ENCODE assay signal across 26 cellular contexts in genomic region chr3:3825025-3825424, GRCh38. TPM values are rescaled to one million over a fixed set of nuclear protein-coding genes. Genes with fewer than 3 reads are reported as not detected.
"Had no signal": no experiment of that assay in that cellular context is flagged by ENCODE, and none has a peak within 500 bp of the region (broad histone marks: within the 10 kb centered on the region; RNA-seq: fewer than 3 reads in every experiment).

No MANE protein-coding gene starts in this region.

- H3K27ac ChIP-seq: coronary artery, esophagus squamous epithelium, lower lobe of right lung, neutrophil, parathyroid adenoma, psoas muscle, sigmoid colon, thoracic aorta had no signal

- H3K9me3 ChIP-seq: esophagus squamous epithelium, lower lobe of right lung, mucosa of descending colon, neutrophil, psoas muscle, sigmoid colon, thoracic aorta had no signal

- H3K27me3 ChIP-seq: esophagus squamous epithelium, neutrophil, sigmoid colon had no signal

- H3K36me3 Mint-ChIP-seq: natural killer cell treated with Interleukin-12 subunit alpha and Interleukin-12 subunit beta and Interleukin-15 and Interleukin-18, amount 100 ng/mL, for 72 hours had no signal

- H3K36me3 ChIP-seq: esophagus squamous epithelium, lower lobe of right lung, neutrophil, sigmoid colon, thoracic aorta had no signal

- H2AFZ ChIP-seq: parathyroid adenoma had no signal

- H3K4me1 Mint-ChIP-seq: immature natural killer cell; memory B cell; naive B cell; stimulated activated memory B cell treated with anti-CD40 and anti-IgM and Interleukin-4, amounts not matched to agents 10 μg/mL and 1 μg/mL and 100 μg/mL, for 72 hours had no signal

- H3K4me1 ChIP-seq: esophagus squamous epithelium, lower lobe of right lung, parathyroid adenoma, psoas muscle, sigmoid colon had no signal

- H3K4me3 ChIP-seq: coronary artery, esophagus squamous epithelium, lower lobe of right lung, mucosa of descending colon, psoas muscle, sigmoid colon, thoracic aorta had no signal

- DNase-seq: dermis blood vessel endothelial cell; effector memory CD4-positive, alpha-beta T cell; erythroblast; esophagus squamous epithelium; foreskin melanocyte; immature natural killer cell; islet precursor cell; kidney glomerular epithelial cell; left ventricle myocardium superior; lower lobe of right lung; mucosa of descending colon; naive B cell; psoas muscle; right cardiac atrium; sigmoid colon; stimulated activated CD4-positive, alpha-beta T cell treated with anti-CD3 and anti-CD28 coated beads, Interleukin-4, amount 100 ng/mL, for 4 hours had no signal

- ATAC-seq: left ventricle myocardium superior; lower lobe of right lung; mucosa of descending colon; natural killer cell treated with Interleukin-12 subunit alpha and Interleukin-12 subunit beta and Interleukin-15 and Interleukin-18, amount 100 ng/mL, for 72 hours; psoas muscle; right cardiac atrium; stimulated activated memory B cell treated with anti-CD40 and anti-IgM and Interleukin-4, amounts not matched to agents 10 μg/mL and 1 μg/mL and 100 μg/mL, for 72 hours had no signal

- H3K9me3 Mint-ChIP-seq: memory B cell; naive B cell; natural killer cell treated with Interleukin-12 subunit alpha and Interleukin-12 subunit beta and Interleukin-15 and Interleukin-18, amount 100 ng/mL, for 72 hours; stimulated activated memory B cell treated with anti-CD40 and anti-IgM and Interleukin-4, amounts not matched to agents 10 μg/mL and 1 μg/mL and 100 μg/mL, for 72 hours; stimulated activated naive CD8-positive, alpha-beta T cell treated with anti-CD3 and anti-CD28 coated beads, Interleukin-15, Interleukin-2, amounts not matched to agents 100 ng/mL and 50 ng/mL, for 24 hours; type B pancreatic cell had no signal

- H3K4me3 Mint-ChIP-seq: immature natural killer cell; memory B cell; naive B cell; natural killer cell treated with Interleukin-12 subunit alpha and Interleukin-12 subunit beta and Interleukin-15 and Interleukin-18, amount 100 ng/mL, for 72 hours; neural crest cell; stimulated activated memory B cell treated with anti-CD40 and anti-IgM and Interleukin-4, amounts not matched to agents 10 μg/mL and 1 μg/mL and 100 μg/mL, for 72 hours; stimulated activated naive CD8-positive, alpha-beta T cell treated with anti-CD3 and anti-CD28 coated beads, Interleukin-15, Interleukin-2, amounts not matched to agents 100 ng/mL and 50 ng/mL, for 24 hours; type B pancreatic cell had no signal

- H3K27ac Mint-ChIP-seq: immature natural killer cell; memory B cell; naive B cell; natural killer cell treated with Interleukin-12 subunit alpha and Interleukin-12 subunit beta and Interleukin-15 and Interleukin-18, amount 100 ng/mL, for 72 hours; stimulated activated memory B cell treated with anti-CD40 and anti-IgM and Interleukin-4, amounts not matched to agents 10 μg/mL and 1 μg/mL and 100 μg/mL, for 72 hours; stimulated activated naive CD8-positive, alpha-beta T cell treated with anti-CD3 and anti-CD28 coated beads, Interleukin-15, Interleukin-2, amounts not matched to agents 100 ng/mL and 50 ng/mL, for 24 hours; type B pancreatic cell had no signal

- H3K27me3 Mint-ChIP-seq: memory B cell; naive B cell; natural killer cell treated with Interleukin-12 subunit alpha and Interleukin-12 subunit beta and Interleukin-15 and Interleukin-18, amount 100 ng/mL, for 72 hours; stimulated activated memory B cell treated with anti-CD40 and anti-IgM and Interleukin-4, amounts not matched to agents 10 μg/mL and 1 μg/mL and 100 μg/mL, for 72 hours; stimulated activated naive CD8-positive, alpha-beta T cell treated with anti-CD3 and anti-CD28 coated beads, Interleukin-15, Interleukin-2, amounts not matched to agents 100 ng/mL and 50 ng/mL, for 24 hours; type B pancreatic cell had no signal

RNA-seq across cellular contexts. Expression of gene LRRN1, which starts 25.8 kb away (rescaled TPM):
- total RNA-seq: dermis blood vessel endothelial cell had no signal
